ENCODE assay signal across 8 cellular contexts in the genomic region with DNA sequence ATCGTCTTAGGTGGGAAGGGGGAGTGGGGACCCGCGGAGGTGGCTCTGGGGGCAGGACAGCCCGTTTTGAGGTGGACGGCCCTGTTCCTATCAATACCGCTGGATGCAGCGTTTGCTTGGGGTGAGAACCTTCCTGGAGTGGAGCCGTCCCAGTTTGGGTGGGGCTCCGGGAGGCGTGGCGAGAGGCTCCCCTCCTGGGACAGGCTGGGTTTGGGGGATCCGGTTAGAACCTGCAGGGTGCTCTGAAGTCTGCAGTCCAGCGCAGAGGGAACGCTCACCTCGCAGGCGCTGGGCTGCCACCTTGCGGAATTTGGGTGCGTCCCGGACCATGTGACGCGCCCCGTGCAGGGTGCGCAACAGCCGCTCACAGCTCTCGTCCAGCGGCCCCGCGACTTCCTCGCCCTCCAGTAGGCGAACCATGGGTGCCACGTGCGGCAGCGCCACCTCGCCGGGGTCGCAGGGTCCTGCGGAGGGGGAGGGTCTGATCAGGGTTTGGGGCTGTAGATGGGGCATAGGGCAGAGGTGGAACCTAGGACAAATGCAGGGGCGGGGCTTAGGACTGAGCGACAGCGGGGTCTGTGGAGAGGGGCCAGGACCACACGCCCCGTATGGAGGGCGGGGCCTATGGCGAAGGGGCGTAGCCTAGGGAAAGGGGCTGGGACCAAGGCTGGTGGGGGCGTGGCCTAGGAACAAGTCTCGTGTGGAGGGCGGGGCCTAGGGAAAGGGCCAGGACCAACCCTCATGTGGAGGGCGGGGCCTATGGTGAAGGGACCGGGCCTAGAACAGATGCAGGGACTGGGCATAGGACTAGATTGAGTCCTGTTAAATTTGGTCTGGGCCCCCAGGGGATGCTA. TPM values are rescaled to one million over a fixed set of nuclear protein-coding genes. Genes with fewer than 3 reads are reported as not detected.
DNase-seq lines count a peak whose midpoint lies in the region; TF ChIP-seq lines count a peak whose summit lies in the region.

No MANE protein-coding gene starts in this region.

- no peaks in the 10 kb centered on the region for H3K9me3 Mint-ChIP-seq in nephron

- no peaks in the 10 kb centered on the region for H3K27me3 ChIP-seq in HAP-1 (ENCODE audit: low read depth)
- no peaks in the 10 kb centered on the region for H3K27me3 ChIP-seq in esophagus squamous epithelium
- H3K27me3 ChIP-seq in subcutaneous abdominal adipose tissue (ENCODE audit: control insufficient read depth in 5 of 5, insufficient read depth in 4 of 5, low read length in 5 of 5) = no peaks in the 10 kb centered on the region

- H3K27ac ChIP-seq in esophagus squamous epithelium (peak overlapping the region; percentile 70 to 86 (median 81)), subcutaneous abdominal adipose tissue (ENCODE audit: low read depth, low read length) (no peak overlapping the region)

- H3K4me1 Mint-ChIP-seq in nephron = no peaks in the 10 kb centered on the region

- H3K4me3 Mint-ChIP-seq in nephron = peak overlapping the region; percentile 74 to 83 (median 80)

- H3K4me3 ChIP-seq in HAP-1 (peak overlapping the region; percentile 31), esophagus squamous epithelium (peak overlapping the region; percentile 10 to 64 (median 38)), subcutaneous abdominal adipose tissue (ENCODE audit: low read depth in 1 of 5, low read length in 5 of 5) (peak overlapping the region in 4 of 5 donors; percentile 35 to 66 (median 52))

- peak overlapping the region; percentile 42 to 97 (median 79) for H3K27ac Mint-ChIP-seq in nephron

- H3K9ac ChIP-seq in subcutaneous abdominal adipose tissue (ENCODE audit: low read length in 5 of 5) = peak overlapping the region in 2 of 5 donors; percentile 30 to 69

- peaks cover 28% of the 10 kb centered on the region for H3K36me3 Mint-ChIP-seq in nephron (ENCODE audit: low read depth)

- in situ Hi-C loops in HAP-1 (cut with MboI; ENCODE audit: low sequenced_read_pairs) = no loop called here

- H3K9me3 ChIP-seq in HAP-1 (no peaks in the 10 kb centered on the region), esophagus squamous epithelium (no peaks in the 10 kb centered on the region), subcutaneous abdominal adipose tissue (ENCODE audit: control insufficient read depth in 5 of 5, low read length in 5 of 5) (no peaks in the 10 kb centered on the region)

- no peak for TF ChIP-seq POLR2A in esophagus squamous epithelium (IDR thresholded peaks at IDR 0.05)

- WGBS in esophagus squamous epithelium, 2 donors = 28 to 51% methylated on average over 8 to 17 of the region's 50 CpGs

- peak; percentile 99 for DNase-seq in GM10266 (ENCODE audit: extremely low spot score)
- peak; percentile 82 to 98 for DNase-seq in HAP-1 (ENCODE audit: low spot score in 2 of 2)
- peak; percentile 94 for DNase-seq in MV-4-11 (lab: John Stamatoyannopoulos, UW)
- DNase-seq in activated CD8-positive, alpha-beta memory T cell treated with anti-CD3 and anti-CD28 coated beads for 48 hours (ENCODE audit: low read depth in 2 of 3, low spot score in 2 of 3) = peak; percentile 59 to 71 (median 62)
- DNase-seq in esophagus squamous epithelium (lab: John Stamatoyannopoulos, UW) = peak; percentile 41
- no peak for DNase-seq in DMS79 (lab: John Stamatoyannopoulos, UW)

- peaks cover 10% of the 10 kb centered on the region for H3K27me3 Mint-ChIP-seq in nephron (ENCODE audit: low read depth)

- H3K36me3 ChIP-seq in HAP-1 (replicated peaks) (peaks cover 38% of the 10 kb centered on the region), esophagus squamous epithelium (peaks cover 12 to 88% (median 33%) of the 10 kb centered on the region in 3 donors), subcutaneous abdominal adipose tissue (ENCODE audit: control insufficient read depth in 5 of 5, insufficient read depth in 5 of 5, low read length in 5 of 5) (peaks cover 0 to 33% (median 31%) of the 10 kb centered on the region in 5 donors)

- TF ChIP-seq CTCF in GM10266 (IDR thresholded peaks at IDR 0.05; ENCODE audit: control insufficient read depth, insufficient read depth, low read depth, missing control alignments) (peak; percentile 74), esophagus squamous epithelium (IDR thresholded peaks at IDR 0.05) (peak; percentile 33 to 61 (median 46)), nephron (IDR thresholded peaks at IDR 0.05; ENCODE audit: unreplicated experiment in 3 of 3) (peak in 2 of 3 experiments; percentile 35 to 46)

- H3K4me1 ChIP-seq in HAP-1 = peaks cover 9% of the 10 kb centered on the region
- H3K4me1 ChIP-seq in esophagus squamous epithelium = peaks cover 7 to 41% (median 11%) of the 10 kb centered on the region in 3 donors
- peaks cover 0 to 30% (median 22%) of the 10 kb centered on the region in 5 donors for H3K4me1 ChIP-seq in subcutaneous abdominal adipose tissue (ENCODE audit: control insufficient read depth in 5 of 5, insufficient read depth in 5 of 5, low read length in 5 of 5)

- intact Hi-C loops in esophagus squamous epithelium (cut with DNase I) = loop anchor here (10.0 kb wide), 1 partner anchor 111 kb away; no protein-coding TSS in a partner anchor

RNA-seq across cellular contexts. Expression of a gene that starts 13.8 kb away (rescaled TPM):
- 10 to 100 TPM; 17.3 to 52.1 (median 40.6) TPM for total RNA-seq in esophagus squamous epithelium

RNA-seq across cellular contexts. Expression of a gene that starts 13.9 kb away (rescaled TPM):
- total RNA-seq in esophagus squamous epithelium = 100 to 1,000 TPM in 3 of 4 donors, 10 to 100 TPM in 1; 67.6 to 160 (median 117) TPM

RNA-seq across cellular contexts. Expression of a gene that starts 16.0 kb away (rescaled TPM):
- 10 to 100 TPM; 45.7 to 72.8 (median 52.0) TPM for total RNA-seq in esophagus squamous epithelium

RNA-seq across cellular contexts. Expression of a gene that starts 19.1 kb away (rescaled TPM):
- total RNA-seq in esophagus squamous epithelium = 1 to 10 TPM in 3 of 4 donors, under 1 TPM in 1; 0.83 to 7.6 (median 3.6) TPM

RNA-seq across cellular contexts. Expression of a gene that starts 33.0 kb away (rescaled TPM):
- total RNA-seq in esophagus squamous epithelium = 100 to 1,000 TPM in 2 of 4 donors, 10 to 100 TPM in 2; 12.0 to 501 (median 189) TPM
